Comparison of ENCODE assay signal across 30 cellular contexts in genomic region chr16:49934557-49935260, GRCh38.
"Had no signal": no experiment of that assay in that cellular context is flagged by ENCODE, and none has a peak within 500 bp of the region (broad histone marks: within the 10 kb centered on the region; RNA-seq: fewer than 3 reads in every experiment).

No MANE protein-coding gene starts in this region.

- H3K36me3 Mint-ChIP-seq: activated naive CD4-positive, alpha-beta T cell treated with anti-CD3 and anti-CD28 coated beads, Interleukin-2, amount 10 ng/mL, durations not matched to agents 7 days and 5 days; immature natural killer cell had no signal

- H3K4me3 Mint-ChIP-seq: activated naive CD4-positive, alpha-beta T cell treated with anti-CD3 and anti-CD28 coated beads, Interleukin-2, amount 10 ng/mL, durations not matched to agents 7 days and 5 days; immature natural killer cell; nephron; T-helper 1 cell treated with Interleukin-12 subunit alpha and Interleukin-12 subunit beta and Interleukin-4 antibody, amounts not matched to agents 30 μg/mL and 1 μg/mL, for 36 hours had no signal

- DNase-seq: activated CD4-positive, alpha-beta T cell treated with anti-CD3 and anti-CD28 coated beads for 48 hours; activated CD4-positive, alpha-beta T cell treated with anti-CD3 and anti-CD28 coated beads, Interleukin-2, amount 50 U/mL, for 48 hours; activated CD8-positive, alpha-beta memory T cell treated with anti-CD3 and anti-CD28 coated beads for 24 hours; activated gamma-delta T cell; activated naive CD4-positive, alpha-beta T cell treated with anti-CD3 and anti-CD28 coated beads, Interleukin-2, amount 10 ng/mL, durations not matched to agents 7 days and 5 days; amniotic stem cell; brain microvascular endothelial cell; caudate nucleus; foreskin keratinocyte; heart left ventricle; hypothalamus; immature natural killer cell; mesendoderm; mucosa of descending colon; pancreas; psoas muscle; spleen; stimulated activated CD4-positive, alpha-beta T cell treated with anti-CD3 and anti-CD28 coated beads, Interleukin-2, amount 100 ng/mL, for 48 hours; stimulated activated naive CD8-positive, alpha-beta T cell treated with anti-CD3 and anti-CD28 coated beads, Interleukin-15, Interleukin-2, amounts not matched to agents 100 U/mL and 50 U/mL, for 24 hours; SW 1271; T-helper 9 cell; testis; transverse colon; WERI-Rb-1 had no signal

- H3K27ac Mint-ChIP-seq: activated naive CD4-positive, alpha-beta T cell treated with anti-CD3 and anti-CD28 coated beads, Interleukin-2, amount 10 ng/mL, durations not matched to agents 7 days and 5 days; immature natural killer cell; nephron; T-helper 1 cell treated with Interleukin-12 subunit alpha and Interleukin-12 subunit beta and Interleukin-4 antibody, amounts not matched to agents 30 μg/mL and 1 μg/mL, for 36 hours had no signal

- ATAC-seq: activated CD4-positive, CD25-positive, alpha-beta regulatory T cell treated with anti-CD3 and anti-CD28 coated beads, Interleukin-2, amount 50 U/mL, for 24 hours; foreskin keratinocyte; heart left ventricle; left lobe of liver; mucosa of descending colon; pancreas; psoas muscle; stimulated activated naive CD8-positive, alpha-beta T cell treated with anti-CD3 and anti-CD28 coated beads, Interleukin-15, Interleukin-2, amounts not matched to agents 100 U/mL and 50 U/mL, for 24 hours had no signal

- H3K36me3 ChIP-seq: brain microvascular endothelial cell, esophagus muscularis mucosa, heart left ventricle, pancreas, spleen, transverse colon, WERI-Rb-1 had no signal

- H3K4me1 ChIP-seq: foreskin keratinocyte, pancreas, psoas muscle, spleen, transverse colon had no signal

- H3K27me3 ChIP-seq: brain microvascular endothelial cell, esophagus muscularis mucosa, foreskin keratinocyte, pancreas, testis had no signal

- H3K4me3 ChIP-seq: esophagus muscularis mucosa, heart left ventricle, lung, mucosa of descending colon, pancreas, psoas muscle, spleen, testis, transverse colon had no signal

- H3K9me3 Mint-ChIP-seq: activated naive CD4-positive, alpha-beta T cell treated with anti-CD3 and anti-CD28 coated beads, Interleukin-2, amount 10 ng/mL, durations not matched to agents 7 days and 5 days; immature natural killer cell; T-helper 1 cell treated with Interleukin-12 subunit alpha and Interleukin-12 subunit beta and Interleukin-4 antibody, amounts not matched to agents 30 μg/mL and 1 μg/mL, for 36 hours had no signal

- H3K9me3 ChIP-seq: esophagus muscularis mucosa, heart left ventricle, mucosa of descending colon, pancreas, psoas muscle, testis, transverse colon had no signal

- H3K4me1 Mint-ChIP-seq: activated naive CD4-positive, alpha-beta T cell treated with anti-CD3 and anti-CD28 coated beads, Interleukin-2, amount 10 ng/mL, durations not matched to agents 7 days and 5 days; immature natural killer cell had no signal

- H3K27ac ChIP-seq: brain microvascular endothelial cell, esophagus muscularis mucosa, foreskin keratinocyte, heart left ventricle, pancreas, psoas muscle, spleen, testis, transverse colon, WERI-Rb-1 had no signal
